ENCODE assay signal across 25 cellular contexts in genomic region chr1:115172270-115172669, GRCh38.
"Had no signal": no experiment of that assay in that cellular context is flagged by ENCODE, and none has a peak within 500 bp of the region (broad histone marks: within the 10 kb centered on the region; RNA-seq: fewer than 3 reads in every experiment).

No MANE protein-coding gene starts in this region.

- H3K27me3 ChIP-seq: neural progenitor cell, right atrium auricular region, stomach, testis, thyroid gland, transverse colon, upper lobe of left lung, vagina had no signal

- H2AFZ ChIP-seq: neural progenitor cell, parathyroid adenoma had no signal

- H3K9me3 ChIP-seq: left ventricle myocardium inferior, neutrophil, stomach, testis, thyroid gland, transverse colon, upper lobe of left lung, vagina had no signal

- ATAC-seq: natural killer cell; psoas muscle; stimulated activated naive B cell treated with anti-CD40 and anti-IgM and Interleukin-4, amounts not matched to agents 10 μg/mL and 1 μg/mL and 100 μg/mL, for 72 hours; stimulated activated naive CD8-positive, alpha-beta T cell treated with anti-CD3 and anti-CD28 coated beads, Interleukin-15, Interleukin-2, amounts not matched to agents 100 U/mL and 50 U/mL, for 24 hours had no signal

- H3K4me3 ChIP-seq: left ventricle myocardium inferior, lung, neural progenitor cell, psoas muscle, right atrium auricular region, stomach, testis, thyroid gland, transverse colon, upper lobe of left lung, vagina had no signal

- H3K27ac ChIP-seq: left ventricle myocardium inferior, neural progenitor cell, neutrophil, parathyroid adenoma, right atrium auricular region, stomach, testis, thyroid gland, transverse colon, upper lobe of left lung, vagina had no signal

- H3K9ac ChIP-seq: neural progenitor cell, parathyroid adenoma had no signal

- H3K4me1 ChIP-seq: neural progenitor cell, parathyroid adenoma, right atrium auricular region, stomach, testis, thyroid gland, transverse colon, upper lobe of left lung had no signal

- H3K36me3 ChIP-seq: left ventricle myocardium inferior, neural progenitor cell, neutrophil, right atrium auricular region, stomach, thyroid gland, transverse colon, upper lobe of left lung, vagina had no signal

- H3K79me2 ChIP-seq: parathyroid adenoma had no signal

- DNase-seq: islet precursor cell; left ventricle myocardium inferior; mesendoderm; naive B cell; natural killer cell; nephron progenitor cell; occipital lobe; psoas muscle; stimulated activated CD4-positive, alpha-beta T cell treated with anti-CD3 and anti-CD28 coated beads, Interleukin-12 subunit alpha, Interleukin-12 subunit beta, amount 100 ng/mL, for 4 hours; stimulated activated CD4-positive, alpha-beta T cell treated with anti-CD3 and anti-CD28 coated beads, Interleukin-15, amount 100 ng/mL, for 24 hours; stimulated activated CD4-positive, alpha-beta T cell treated with anti-CD3 and anti-CD28 coated beads, Interleukin-2, amount 100 ng/mL, for 24 hours; stimulated activated CD4-positive, alpha-beta T cell treated with anti-CD3 and anti-CD28 coated beads, Interleukin-4, amount 100 ng/mL, for 1 hour; stimulated activated naive B cell treated with anti-CD40 and anti-IgM and Interleukin-4, amounts not matched to agents 10 μg/mL and 1 μg/mL and 100 μg/mL, for 72 hours; stimulated activated naive CD8-positive, alpha-beta T cell treated with anti-CD3 and anti-CD28 coated beads, Interleukin-15, Interleukin-2, amounts not matched to agents 100 U/mL and 50 U/mL, for 24 hours; stomach; testis; thyroid gland; transverse colon; upper lobe of left lung had no signal

- H3K4me2 ChIP-seq: neural progenitor cell had no signal
